Comparison of ENCODE assay signal across 9 cellular contexts in the genomic region with DNA sequence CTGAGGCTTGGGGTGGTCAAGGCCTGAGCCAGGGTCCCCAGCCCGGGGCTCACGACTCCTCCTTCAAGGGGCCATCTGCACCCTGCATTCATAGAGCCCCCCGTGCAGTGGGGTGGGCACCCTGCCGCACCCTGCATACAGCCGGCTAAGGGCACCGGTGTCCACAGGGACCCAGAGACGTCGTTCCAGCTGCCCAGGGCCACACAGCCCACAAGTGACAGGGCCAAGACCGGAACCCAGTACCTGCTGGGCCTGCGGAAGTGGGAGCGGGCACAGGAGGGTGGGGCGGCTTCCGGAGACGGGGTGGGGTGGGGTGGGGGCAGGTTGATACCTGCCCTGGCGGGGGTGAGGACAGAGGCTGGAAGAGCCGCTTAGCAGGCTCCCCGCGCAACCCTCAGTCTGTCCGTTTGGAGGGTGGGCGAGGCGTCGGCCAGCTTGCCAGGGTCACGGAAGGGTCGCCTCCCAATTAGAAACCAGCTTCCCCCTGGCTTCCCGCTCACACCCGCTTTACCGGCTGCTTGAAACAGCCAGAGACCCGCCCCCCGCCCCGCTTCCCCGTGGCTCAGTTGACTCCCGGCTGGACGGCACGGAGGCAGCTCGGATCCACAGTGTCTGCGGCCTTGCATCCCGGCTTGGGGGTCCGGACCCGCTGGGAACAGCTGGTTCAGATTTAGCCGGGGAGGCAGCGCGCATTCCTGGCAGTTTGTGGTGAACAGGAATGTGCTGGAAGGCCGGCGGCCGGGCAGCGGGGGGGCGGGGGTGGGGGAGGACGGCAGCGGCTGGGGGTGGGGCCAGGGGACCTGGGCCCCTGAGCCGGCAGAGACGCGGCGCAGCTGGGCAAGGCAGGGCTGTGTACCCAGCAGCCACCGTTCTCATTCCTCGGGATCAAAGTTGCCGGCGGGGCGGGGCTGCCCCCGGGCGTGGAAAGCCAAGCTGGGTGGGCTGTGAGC. TPM values are rescaled to one million over a fixed set of nuclear protein-coding genes. Genes with fewer than 3 reads are reported as not detected.
DNase-seq lines count a peak whose midpoint lies in the region; ATAC-seq, FAIRE-seq and TF ChIP-seq lines count a peak whose summit lies in the region.
"Had no signal": no experiment of that assay in that cellular context is flagged by ENCODE, and none has a peak within 500 bp of the region (broad histone marks: within the 10 kb centered on the region; RNA-seq: fewer than 3 reads in every experiment).

No MANE protein-coding gene starts in this region.

- H3K4me1 Mint-ChIP-seq in T-helper 1 cell treated with Interleukin-12 subunit alpha and Interleukin-12 subunit beta and Interleukin-4 antibody, amounts not matched to agents 30 μg/mL and 1 μg/mL, for 36 hours (ENCODE audit: low read depth), result peaks cover 26% of the 10 kb centered on the region

- DNase-seq in Daoy (ENCODE audit: low read depth) (peak; percentile 95), HL-60 (ENCODE audit: low read depth in 1 of 2, low spot score in 1 of 2) (peak; percentile 59), bronchial epithelial cell (ENCODE audit: low read depth) (peak; percentile 67), kidney (peak; percentile 96), NCI-H2196 (lab: John Stamatoyannopoulos, UW; ENCODE audit: unreplicated experiment) (no peak)
- peak; percentile 48 for DNase-seq in stimulated activated CD4-positive, alpha-beta T cell treated with anti-CD3 and anti-CD28 coated beads, Interleukin-4, amount 100 ng/mL, for 1 hour

- no peak for TF ChIP-seq CTCF in HL-60 (IDR thresholded peaks at IDR 0.05; ENCODE audit: insufficient read depth, low read length)
- no peak for TF ChIP-seq CTCF in bronchial epithelial cell (IDR thresholded peaks at IDR 0.05; ENCODE audit: insufficient read depth, low read length, severe bottlenecking)
- no peak for TF ChIP-seq CTCF in kidney (IDR thresholded peaks at IDR 0.05; ENCODE audit: borderline replicate concordance, extremely low read depth, insufficient read depth)

- intact Hi-C loops in kidney (cut with DNase I), result no loop called here

- H3K4me3 Mint-ChIP-seq in T-helper 1 cell treated with Interleukin-12 subunit alpha and Interleukin-12 subunit beta and Interleukin-4 antibody, amounts not matched to agents 30 μg/mL and 1 μg/mL, for 36 hours, result peak overlapping the region; percentile 85

- H3K27ac ChIP-seq in HL-60 (replicated peaks) (peak overlapping the region; percentile 96), kidney (ENCODE audit: low read depth in 2 of 2, low read length in 2 of 2) (peak overlapping the region; percentile 88 to 96)

- FAIRE-seq in bronchial epithelial cell (lab: Jason Lieb, UNC), result no peak
- FAIRE-seq in kidney (lab: Jason Lieb, UNC), result no peak

- H3K36me3 ChIP-seq in bronchial epithelial cell (ENCODE audit: control insufficient read depth, insufficient read depth, low read length) (peaks cover 14% of the 10 kb centered on the region), kidney (ENCODE audit: control insufficient read depth in 1 of 2, insufficient read depth in 2 of 2, low read length in 2 of 2) (peaks cover 3 to 8% of the 10 kb centered on the region in 2 donors)

- no peaks in the 10 kb centered on the region for H3K27me3 ChIP-seq in HL-60 (ENCODE audit: insufficient read depth, poor library complexity, severe bottlenecking)
- H3K27me3 ChIP-seq in bronchial epithelial cell (ENCODE audit: control insufficient read depth, insufficient read depth, low read length), result no peaks in the 10 kb centered on the region

- H3K36me3 Mint-ChIP-seq in T-helper 1 cell treated with Interleukin-12 subunit alpha and Interleukin-12 subunit beta and Interleukin-4 antibody, amounts not matched to agents 30 μg/mL and 1 μg/mL, for 36 hours (ENCODE audit: low read depth), result peaks cover 28% of the 10 kb centered on the region

- no peaks in the 10 kb centered on the region for H3K9me3 ChIP-seq in kidney (ENCODE audit: control insufficient read depth in 1 of 2, low read length in 2 of 2)

- H3K9me3 Mint-ChIP-seq in T-helper 1 cell treated with Interleukin-12 subunit alpha and Interleukin-12 subunit beta and Interleukin-4 antibody, amounts not matched to agents 30 μg/mL and 1 μg/mL, for 36 hours, result no peaks in the 10 kb centered on the region

- H3K27me3 Mint-ChIP-seq in T-helper 1 cell treated with Interleukin-12 subunit alpha and Interleukin-12 subunit beta and Interleukin-4 antibody, amounts not matched to agents 30 μg/mL and 1 μg/mL, for 36 hours (ENCODE audit: low read depth), result no peaks in the 10 kb centered on the region

- H3K9ac ChIP-seq in kidney (ENCODE audit: low read length in 2 of 2), result peak overlapping the region; percentile 34 to 54

- no peak for ATAC-seq in GM19455 (IDR thresholded peaks at IDR 0.05; ENCODE audit: unreplicated experiment)

- peak overlapping the region; percentile 65 for H3K27ac Mint-ChIP-seq in T-helper 1 cell treated with Interleukin-12 subunit alpha and Interleukin-12 subunit beta and Interleukin-4 antibody, amounts not matched to agents 30 μg/mL and 1 μg/mL, for 36 hours

- H3K4me3 ChIP-seq in HL-60 (replicated peaks; ENCODE audit: insufficient read depth, low read length) (peak overlapping the region; percentile 75), bronchial epithelial cell (ENCODE audit: low read depth, low read length) (peak overlapping the region; percentile 96), kidney (ENCODE audit: low read length in 2 of 2) (peak overlapping the region; percentile 58 to 84)

- H3K4me1 ChIP-seq in kidney (ENCODE audit: control insufficient read depth in 1 of 2, insufficient read depth in 1 of 2, low read depth in 1 of 2, low read length in 2 of 2), result peaks cover 0 to 8% of the 10 kb centered on the region in 2 donors

RNA-seq across cellular contexts. Expression of a gene that starts 1.8 kb away (rescaled TPM):
- total RNA-seq in Daoy (2014; rRNA removed; shearing (Covaris generic)), result 162 and 166 TPM in 2 replicates
- total RNA-seq in bronchial epithelial cell (96.9 and 189 TPM in 2 replicates), kidney (131 TPM)
- polyA plus RNA-seq in kidney (ENCODE audit: insufficient read depth, low read depth, low replicate concordance), result 64.1 TPM

RNA-seq across cellular contexts. Expression of a gene that starts 6.9 kb away (rescaled TPM):
- total RNA-seq in Daoy (2014; rRNA removed; shearing (Covaris generic)), result not detected in 2 replicates
- not detected in 2 replicates for total RNA-seq in bronchial epithelial cell
- not detected for total RNA-seq in kidney
- polyA plus RNA-seq in kidney (ENCODE audit: insufficient read depth, low read depth, low replicate concordance), result not detected
- total RNA-seq: dermis microvascular lymphatic vessel endothelial cell had no signal

RNA-seq across cellular contexts. Expression of a gene that starts 7.3 kb away (rescaled TPM):
- total RNA-seq in Daoy (2014; rRNA removed; shearing (Covaris generic)), result 79.1 and 81.7 TPM in 2 replicates
- total RNA-seq in bronchial epithelial cell (54.8 and 65.9 TPM in 2 replicates), kidney (180 TPM)
- polyA plus RNA-seq in kidney (ENCODE audit: insufficient read depth, low read depth, low replicate concordance), result 129 TPM

RNA-seq across cellular contexts. Expression of a gene that starts 11.7 kb away (rescaled TPM):
- 0.89 and 0.97 TPM in 2 replicates for total RNA-seq in Daoy (2014; rRNA removed; shearing (Covaris generic))
- 6.8 and 13.8 TPM in 2 replicates for total RNA-seq in bronchial epithelial cell
- total RNA-seq in kidney, result 20.4 TPM
- 11.7 TPM for polyA plus RNA-seq in kidney (ENCODE audit: insufficient read depth, low read depth, low replicate concordance)

RNA-seq across cellular contexts. Expression of a gene that starts 28.0 kb away (rescaled TPM):
- total RNA-seq in Daoy (2014; rRNA removed; shearing (Covaris generic)), result not detected in 2 replicates
- total RNA-seq in bronchial epithelial cell, result 0.26 and 0.38 TPM in 2 replicates
- 0.44 TPM for total RNA-seq in kidney
- polyA plus RNA-seq in kidney (ENCODE audit: insufficient read depth, low read depth, low replicate concordance), result 0.15 TPM
